In genomic region chr2:36355157-36355889, GRCh38 we compare ENCODE assay signal across 1 cellular context.
TF ChIP-seq lines count a peak whose summit lies in the region.

Gene CRIM1 (plus strand): TSS chr2:36355778. CDS start chr2:36356293, 515 bp downstream.

TF ChIP-seq in HepG2, 621 proteins besides CTCF, POLR2A, EP300 and RAD21 (continued from another document and continues in another):
- TF ChIP-seq ZNF407 (CRISPR knock-in tag; IDR thresholded peaks at IDR 0.05; ENCODE audit: not compliant biosample characterization) (no peak), HDAC2 (CRISPR knock-in tag; IDR thresholded peaks at IDR 0.05) (no peak), IRX3 (CRISPR knock-in tag; IDR thresholded peaks at IDR 0.05; ENCODE audit: borderline replicate concordance, low read depth) (no peak), YY1 (IDR thresholded peaks at IDR 0.05; ENCODE audit: insufficient read depth, insufficient replicate concordance, low read depth, low read length) (peak; percentile 48), GZF1 (CRISPR knock-in tag; IDR thresholded peaks at IDR 0.05) (no peak), ZKSCAN8 (CRISPR knock-in tag; IDR thresholded peaks at IDR 0.05; ENCODE audit: borderline replicate concordance) (no peak), ERF (CRISPR knock-in tag; IDR thresholded peaks at IDR 0.05) (peak; percentile 46; the same call in 1 of the 2 replicates), HOXA9 (CRISPR knock-in tag; IDR thresholded peaks at IDR 0.05; ENCODE audit: borderline replicate concordance) (0 out of 2 replicates have a peak, but pooled peaks have one; percentile 39), SNAPC5 (CRISPR knock-in tag; IDR thresholded peaks at IDR 0.05; ENCODE audit: borderline replicate concordance) (no peak), ZNF552 (CRISPR knock-in tag; IDR thresholded peaks at IDR 0.05; ENCODE audit: borderline replicate concordance) (no peak), IRF2 (CRISPR knock-in tag; IDR thresholded peaks at IDR 0.05) (no peak), TMF1 (CRISPR knock-in tag; IDR thresholded peaks at IDR 0.05; ENCODE audit: low read depth) (no peak; the same call in 1 of the 2 replicates), NFIC (IDR thresholded peaks at IDR 0.05; ENCODE audit: low read length) (no peak), ZNF124 (CRISPR knock-in tag; IDR thresholded peaks at IDR 0.05) (no peak), AFF4 (CRISPR knock-in tag; IDR thresholded peaks at IDR 0.05) (no peak), SYNCRIP (IDR thresholded peaks at IDR 0.05; ENCODE audit: insufficient read depth, low read depth, low read length) (no peak), ZNF761 (CRISPR knock-in tag; conservative IDR thresholded peaks at IDR 0.05) (0 out of 2 replicates have a peak, but pooled peaks have one; percentile 23), ZNF670 (CRISPR knock-in tag; IDR thresholded peaks at IDR 0.05; ENCODE audit: borderline replicate concordance) (no peak), ZNF740 (CRISPR knock-in tag; IDR thresholded peaks at IDR 0.05) (peak; percentile 39; the same call in 1 of the 2 replicates), NFYC (CRISPR knock-in tag; IDR thresholded peaks at IDR 0.05) (0 out of 2 replicates have a peak, but pooled peaks have one; percentile 35), TBX2 (CRISPR knock-in tag; IDR thresholded peaks at IDR 0.05; ENCODE audit: borderline replicate concordance) (no peak), KDM5A (IDR thresholded peaks at IDR 0.05; ENCODE audit: borderline replicate concordance, low read length) (peak; percentile 76), ZSCAN9 (CRISPR knock-in tag; IDR thresholded peaks at IDR 0.05; ENCODE audit: borderline replicate concordance) (no peak; the same call in 1 of the 2 replicates), PCBP1 (IDR thresholded peaks at IDR 0.05; ENCODE audit: borderline replicate concordance, low read depth, low read length) (no peak), NFATC3 (CRISPR knock-in tag; IDR thresholded peaks at IDR 0.05) (no peak), HNF1B (CRISPR knock-in tag; IDR thresholded peaks at IDR 0.05) (no peak)
- TF ChIP-seq, protein P1, sequence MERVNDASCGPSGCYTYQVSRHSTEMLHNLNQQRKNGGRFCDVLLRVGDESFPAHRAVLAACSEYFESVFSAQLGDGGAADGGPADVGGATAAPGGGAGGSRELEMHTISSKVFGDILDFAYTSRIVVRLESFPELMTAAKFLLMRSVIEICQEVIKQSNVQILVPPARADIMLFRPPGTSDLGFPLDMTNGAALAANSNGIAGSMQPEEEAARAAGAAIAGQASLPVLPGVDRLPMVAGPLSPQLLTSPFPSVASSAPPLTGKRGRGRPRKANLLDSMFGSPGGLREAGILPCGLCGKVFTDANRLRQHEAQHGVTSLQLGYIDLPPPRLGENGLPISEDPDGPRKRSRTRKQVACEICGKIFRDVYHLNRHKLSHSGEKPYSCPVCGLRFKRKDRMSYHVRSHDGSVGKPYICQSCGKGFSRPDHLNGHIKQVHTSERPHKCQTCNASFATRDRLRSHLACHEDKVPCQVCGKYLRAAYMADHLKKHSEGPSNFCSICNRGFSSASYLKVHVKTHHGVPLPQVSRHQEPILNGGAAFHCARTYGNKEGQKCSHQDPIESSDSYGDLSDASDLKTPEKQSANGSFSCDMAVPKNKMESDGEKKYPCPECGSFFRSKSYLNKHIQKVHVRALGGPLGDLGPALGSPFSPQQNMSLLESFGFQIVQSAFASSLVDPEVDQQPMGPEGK (CRISPR knock-in tag; IDR thresholded peaks at IDR 0.05) = peak; percentile 82; the same call in 1 of the 2 replicates
- TF ChIP-seq, protein P2, sequence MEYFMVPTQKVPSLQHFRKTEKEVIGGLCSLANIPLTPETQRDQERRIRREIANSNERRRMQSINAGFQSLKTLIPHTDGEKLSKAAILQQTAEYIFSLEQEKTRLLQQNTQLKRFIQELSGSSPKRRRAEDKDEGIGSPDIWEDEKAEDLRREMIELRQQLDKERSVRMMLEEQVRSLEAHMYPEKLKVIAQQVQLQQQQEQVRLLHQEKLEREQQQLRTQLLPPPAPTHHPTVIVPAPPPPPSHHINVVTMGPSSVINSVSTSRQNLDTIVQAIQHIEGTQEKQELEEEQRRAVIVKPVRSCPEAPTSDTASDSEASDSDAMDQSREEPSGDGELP (IDR thresholded peaks at IDR 0.05; ENCODE audit: borderline replicate concordance, low read depth) = no peak
- TF ChIP-seq, protein P3, sequence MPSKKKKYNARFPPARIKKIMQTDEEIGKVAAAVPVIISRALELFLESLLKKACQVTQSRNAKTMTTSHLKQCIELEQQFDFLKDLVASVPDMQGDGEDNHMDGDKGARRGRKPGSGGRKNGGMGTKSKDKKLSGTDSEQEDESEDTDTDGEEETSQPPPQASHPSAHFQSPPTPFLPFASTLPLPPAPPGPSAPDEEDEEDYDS (CRISPR knock-in tag; IDR thresholded peaks at IDR 0.05) = peak; percentile 76
- TF ChIP-seq, protein P4, sequence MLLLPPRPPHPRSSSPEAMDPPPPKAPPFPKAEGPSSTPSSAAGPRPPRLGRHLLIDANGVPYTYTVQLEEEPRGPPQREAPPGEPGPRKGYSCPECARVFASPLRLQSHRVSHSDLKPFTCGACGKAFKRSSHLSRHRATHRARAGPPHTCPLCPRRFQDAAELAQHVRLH (CRISPR knock-in tag; IDR thresholded peaks at IDR 0.05; ENCODE audit: borderline replicate concordance, low read depth) = no peak
- TF ChIP-seq, protein P5, sequence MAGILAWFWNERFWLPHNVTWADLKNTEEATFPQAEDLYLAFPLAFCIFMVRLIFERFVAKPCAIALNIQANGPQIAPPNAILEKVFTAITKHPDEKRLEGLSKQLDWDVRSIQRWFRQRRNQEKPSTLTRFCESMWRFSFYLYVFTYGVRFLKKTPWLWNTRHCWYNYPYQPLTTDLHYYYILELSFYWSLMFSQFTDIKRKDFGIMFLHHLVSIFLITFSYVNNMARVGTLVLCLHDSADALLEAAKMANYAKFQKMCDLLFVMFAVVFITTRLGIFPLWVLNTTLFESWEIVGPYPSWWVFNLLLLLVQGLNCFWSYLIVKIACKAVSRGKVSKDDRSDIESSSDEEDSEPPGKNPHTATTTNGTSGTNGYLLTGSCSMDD (CRISPR knock-in tag; IDR thresholded peaks at IDR 0.05) = no peak
- TF ChIP-seq, protein P6, sequence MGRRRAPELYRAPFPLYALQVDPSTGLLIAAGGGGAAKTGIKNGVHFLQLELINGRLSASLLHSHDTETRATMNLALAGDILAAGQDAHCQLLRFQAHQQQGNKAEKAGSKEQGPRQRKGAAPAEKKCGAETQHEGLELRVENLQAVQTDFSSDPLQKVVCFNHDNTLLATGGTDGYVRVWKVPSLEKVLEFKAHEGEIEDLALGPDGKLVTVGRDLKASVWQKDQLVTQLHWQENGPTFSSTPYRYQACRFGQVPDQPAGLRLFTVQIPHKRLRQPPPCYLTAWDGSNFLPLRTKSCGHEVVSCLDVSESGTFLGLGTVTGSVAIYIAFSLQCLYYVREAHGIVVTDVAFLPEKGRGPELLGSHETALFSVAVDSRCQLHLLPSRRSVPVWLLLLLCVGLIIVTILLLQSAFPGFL (CRISPR knock-in tag; IDR thresholded peaks at IDR 0.05) = no peak
